In the genomic region with DNA sequence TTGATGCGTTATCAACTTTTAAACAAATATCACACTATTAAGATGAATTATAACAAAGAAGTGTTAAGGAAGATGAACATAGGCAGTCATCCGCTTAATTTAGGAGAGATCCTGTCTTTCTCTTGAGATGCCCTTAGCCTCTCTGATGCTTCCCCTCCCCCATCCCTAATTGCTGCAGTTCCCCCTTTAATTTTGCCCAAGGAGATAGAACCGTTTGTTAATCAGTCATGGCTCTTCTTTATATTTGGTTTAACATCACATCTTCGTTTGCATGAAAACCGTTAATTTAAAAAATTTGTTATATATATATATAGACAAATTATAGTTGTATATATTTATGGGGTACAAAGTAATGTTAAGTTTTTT, we compare ENCODE assay signal across 1 cellular context.
TF ChIP-seq lines count a peak whose summit lies in the region.

No MANE protein-coding gene starts in this region.

TF ChIP-seq in WTC11, 78 proteins besides CTCF, POLR2A, EP300 and RAD21 (continued from another document):
- TF ChIP-seq, protein P1, sequence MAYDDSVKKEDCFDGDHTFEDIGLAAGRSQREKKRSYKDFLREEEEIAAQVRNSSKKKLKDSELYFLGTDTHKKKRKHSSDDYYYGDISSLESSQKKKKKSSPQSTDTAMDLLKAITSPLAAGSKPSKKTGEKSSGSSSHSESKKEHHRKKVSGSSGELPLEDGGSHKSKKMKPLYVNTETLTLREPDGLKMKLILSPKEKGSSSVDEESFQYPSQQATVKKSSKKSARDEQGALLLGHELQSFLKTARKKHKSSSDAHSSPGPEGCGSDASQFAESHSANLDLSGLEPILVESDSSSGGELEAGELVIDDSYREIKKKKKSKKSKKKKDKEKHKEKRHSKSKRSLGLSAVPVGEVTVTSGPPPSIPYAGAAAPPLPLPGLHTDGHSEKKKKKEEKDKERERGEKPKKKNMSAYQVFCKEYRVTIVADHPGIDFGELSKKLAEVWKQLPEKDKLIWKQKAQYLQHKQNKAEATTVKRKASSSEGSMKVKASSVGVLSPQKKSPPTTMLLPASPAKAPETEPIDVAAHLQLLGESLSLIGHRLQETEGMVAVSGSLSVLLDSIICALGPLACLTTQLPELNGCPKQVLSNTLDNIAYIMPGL (CRISPR knock-in tag; IDR thresholded peaks at IDR 0.05) = no peak
- TF ChIP-seq ZNF423 (CRISPR knock-in tag; IDR thresholded peaks at IDR 0.05) = no peak
- TF ChIP-seq, protein P2, sequence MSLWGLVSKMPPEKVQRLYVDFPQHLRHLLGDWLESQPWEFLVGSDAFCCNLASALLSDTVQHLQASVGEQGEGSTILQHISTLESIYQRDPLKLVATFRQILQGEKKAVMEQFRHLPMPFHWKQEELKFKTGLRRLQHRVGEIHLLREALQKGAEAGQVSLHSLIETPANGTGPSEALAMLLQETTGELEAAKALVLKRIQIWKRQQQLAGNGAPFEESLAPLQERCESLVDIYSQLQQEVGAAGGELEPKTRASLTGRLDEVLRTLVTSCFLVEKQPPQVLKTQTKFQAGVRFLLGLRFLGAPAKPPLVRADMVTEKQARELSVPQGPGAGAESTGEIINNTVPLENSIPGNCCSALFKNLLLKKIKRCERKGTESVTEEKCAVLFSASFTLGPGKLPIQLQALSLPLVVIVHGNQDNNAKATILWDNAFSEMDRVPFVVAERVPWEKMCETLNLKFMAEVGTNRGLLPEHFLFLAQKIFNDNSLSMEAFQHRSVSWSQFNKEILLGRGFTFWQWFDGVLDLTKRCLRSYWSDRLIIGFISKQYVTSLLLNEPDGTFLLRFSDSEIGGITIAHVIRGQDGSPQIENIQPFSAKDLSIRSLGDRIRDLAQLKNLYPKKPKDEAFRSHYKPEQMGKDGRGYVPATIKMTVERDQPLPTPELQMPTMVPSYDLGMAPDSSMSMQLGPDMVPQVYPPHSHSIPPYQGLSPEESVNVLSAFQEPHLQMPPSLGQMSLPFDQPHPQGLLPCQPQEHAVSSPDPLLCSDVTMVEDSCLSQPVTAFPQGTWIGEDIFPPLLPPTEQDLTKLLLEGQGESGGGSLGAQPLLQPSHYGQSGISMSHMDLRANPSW (CRISPR knock-in tag; conservative IDR thresholded peaks at IDR 0.05; ENCODE audit: low read depth) = no peak
